In genomic region chr9:119763260-119763659, GRCh38 we compare ENCODE assay signal across 29 cellular contexts.
"Had no signal": no experiment of that assay in that cellular context is flagged by ENCODE, and none has a peak within 500 bp of the region (broad histone marks: within the 10 kb centered on the region; RNA-seq: fewer than 3 reads in every experiment).

No MANE protein-coding gene starts in this region.

- H3K36me3 ChIP-seq: adrenal gland, esophagus muscularis mucosa, gastroesophageal sphincter, heart right ventricle had no signal

- H3K27me3 ChIP-seq: body of pancreas, gastroesophageal sphincter had no signal

- H3K27ac ChIP-seq: adrenal gland, body of pancreas, esophagus muscularis mucosa, gastroesophageal sphincter, heart right ventricle had no signal

- ATAC-seq: activated CD4-positive, alpha-beta T cell treated with anti-CD3 and anti-CD28 coated beads for 36 hours; activated CD8-positive, alpha-beta memory T cell treated with anti-CD3 and anti-CD28 coated beads, Interleukin-2, amount 10 ng/mL, durations not matched to agents 7 days and 5 days; activated CD8-positive, alpha-beta T cell treated with anti-CD3 and anti-CD28 coated beads, Interleukin-2, amount 10 ng/mL, durations not matched to agents 7 days and 5 days; activated naive CD8-positive, alpha-beta T cell treated with anti-CD3 and anti-CD28 coated beads, Interleukin-2, amount 50 U/mL, for 24 hours; body of pancreas; effector memory CD8-positive, alpha-beta T cell; gastroesophageal sphincter; heart right ventricle had no signal

- H3K4me1 ChIP-seq: adrenal gland, body of pancreas, esophagus muscularis mucosa, gastroesophageal sphincter, heart right ventricle had no signal

- DNase-seq: activated CD4-positive, alpha-beta memory T cell treated with anti-CD3 and anti-CD28 coated beads for 36 hours; activated CD4-positive, alpha-beta T cell treated with anti-CD3 and anti-CD28 coated beads for 36 hours; activated CD4-positive, alpha-beta T cell treated with anti-CD3 and anti-CD28 coated beads, Interleukin-2, amount 10 ng/mL, durations not matched to agents 24 days and 14 days; activated CD4-positive, CD25-positive, alpha-beta regulatory T cell; activated CD4-positive, CD25-positive, alpha-beta regulatory T cell treated with anti-CD3 and anti-CD28 coated beads, Interleukin-2, amount 50 U/mL, for 72 hours; activated CD8-positive, alpha-beta memory T cell treated with anti-CD3 and anti-CD28 coated beads, Interleukin-2, amount 10 ng/mL, durations not matched to agents 7 days and 5 days; activated CD8-positive, alpha-beta memory T cell treated with anti-CD3 and anti-CD28 coated beads, Interleukin-2, amount 50 U/mL, for 4 hours; activated CD8-positive, alpha-beta T cell treated with anti-CD3 and anti-CD28 coated beads, Interleukin-2, amount 10 ng/mL, durations not matched to agents 7 days and 5 days; activated effector memory CD4-positive, alpha-beta T cell treated with anti-CD3 and anti-CD28 coated beads, Interleukin-2, amount 50 U/mL, for 16 hours; activated naive CD4-positive, alpha-beta T cell treated with anti-CD3 and anti-CD28 coated beads for 36 hours; activated naive CD8-positive, alpha-beta T cell treated with anti-CD3 and anti-CD28 coated beads for 36 hours; activated naive CD8-positive, alpha-beta T cell treated with anti-CD3 and anti-CD28 coated beads, Interleukin-2, amount 50 U/mL, for 24 hours; activated T-cell treated with anti-CD3 and anti-CD28 coated beads, Interleukin-2, amount 50 U/mL, for 1 hour; activated T-cell treated with anti-CD3 and anti-CD28 coated beads, Interleukin-2, amount 50 U/mL, for 48 hours; adrenal gland; amygdala; aorta; body of pancreas; caudate nucleus; cortex of kidney; dermis blood vessel endothelial cell; effector CD4-positive, alpha-beta T cell; effector memory CD8-positive, alpha-beta T cell; erythroblast; foreskin melanocyte; heart right ventricle; T-helper 2 cell had no signal

- H3K9me3 ChIP-seq: adrenal gland, body of pancreas, esophagus muscularis mucosa, gastroesophageal sphincter, heart right ventricle had no signal

- H3K4me3 ChIP-seq: adrenal gland, body of pancreas, esophagus muscularis mucosa, gastroesophageal sphincter, heart right ventricle had no signal
